ENCODE assay signal across 1 cellular context in the genomic region with DNA sequence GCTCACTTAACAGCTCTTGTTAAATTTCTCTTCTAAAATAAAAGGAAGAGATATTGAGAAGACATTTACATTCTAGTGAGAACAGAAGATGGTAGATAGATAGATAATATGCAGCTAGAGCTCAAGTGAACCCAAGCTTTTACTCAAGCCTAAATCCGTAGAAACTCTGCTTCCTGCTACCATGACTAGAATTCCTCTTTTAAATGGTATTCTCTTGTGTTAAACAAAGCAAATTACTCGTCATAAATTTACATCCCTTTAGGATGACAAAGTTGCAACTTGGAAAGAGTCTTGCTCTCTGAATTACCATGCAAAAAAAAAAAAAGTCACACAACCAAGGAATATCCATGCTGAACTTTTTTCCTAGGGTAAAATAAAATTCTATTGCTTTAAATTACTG.
TF ChIP-seq lines count a peak whose summit lies in the region.

No MANE protein-coding gene starts in this region.

TF ChIP-seq in WTC11, 78 proteins besides CTCF, POLR2A, EP300 and RAD21 (continued from another document):
- no peak for TF ChIP-seq AFF4 (CRISPR knock-in tag; IDR thresholded peaks at IDR 0.05; ENCODE audit: borderline replicate concordance)
- TF ChIP-seq, protein P1, sequence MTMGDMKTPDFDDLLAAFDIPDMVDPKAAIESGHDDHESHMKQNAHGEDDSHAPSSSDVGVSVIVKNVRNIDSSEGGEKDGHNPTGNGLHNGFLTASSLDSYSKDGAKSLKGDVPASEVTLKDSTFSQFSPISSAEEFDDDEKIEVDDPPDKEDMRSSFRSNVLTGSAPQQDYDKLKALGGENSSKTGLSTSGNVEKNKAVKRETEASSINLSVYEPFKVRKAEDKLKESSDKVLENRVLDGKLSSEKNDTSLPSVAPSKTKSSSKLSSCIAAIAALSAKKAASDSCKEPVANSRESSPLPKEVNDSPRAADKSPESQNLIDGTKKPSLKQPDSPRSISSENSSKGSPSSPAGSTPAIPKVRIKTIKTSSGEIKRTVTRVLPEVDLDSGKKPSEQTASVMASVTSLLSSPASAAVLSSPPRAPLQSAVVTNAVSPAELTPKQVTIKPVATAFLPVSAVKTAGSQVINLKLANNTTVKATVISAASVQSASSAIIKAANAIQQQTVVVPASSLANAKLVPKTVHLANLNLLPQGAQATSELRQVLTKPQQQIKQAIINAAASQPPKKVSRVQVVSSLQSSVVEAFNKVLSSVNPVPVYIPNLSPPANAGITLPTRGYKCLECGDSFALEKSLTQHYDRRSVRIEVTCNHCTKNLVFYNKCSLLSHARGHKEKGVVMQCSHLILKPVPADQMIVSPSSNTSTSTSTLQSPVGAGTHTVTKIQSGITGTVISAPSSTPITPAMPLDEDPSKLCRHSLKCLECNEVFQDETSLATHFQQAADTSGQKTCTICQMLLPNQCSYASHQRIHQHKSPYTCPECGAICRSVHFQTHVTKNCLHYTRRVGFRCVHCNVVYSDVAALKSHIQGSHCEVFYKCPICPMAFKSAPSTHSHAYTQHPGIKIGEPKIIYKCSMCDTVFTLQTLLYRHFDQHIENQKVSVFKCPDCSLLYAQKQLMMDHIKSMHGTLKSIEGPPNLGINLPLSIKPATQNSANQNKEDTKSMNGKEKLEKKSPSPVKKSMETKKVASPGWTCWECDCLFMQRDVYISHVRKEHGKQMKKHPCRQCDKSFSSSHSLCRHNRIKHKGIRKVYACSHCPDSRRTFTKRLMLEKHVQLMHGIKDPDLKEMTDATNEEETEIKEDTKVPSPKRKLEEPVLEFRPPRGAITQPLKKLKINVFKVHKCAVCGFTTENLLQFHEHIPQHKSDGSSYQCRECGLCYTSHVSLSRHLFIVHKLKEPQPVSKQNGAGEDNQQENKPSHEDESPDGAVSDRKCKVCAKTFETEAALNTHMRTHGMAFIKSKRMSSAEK (CRISPR knock-in tag; IDR thresholded peaks at IDR 0.05; ENCODE audit: borderline replicate concordance), result no peak
- no peak for TF ChIP-seq FOXK1 (CRISPR knock-in tag; IDR thresholded peaks at IDR 0.05)
- no peak for TF ChIP-seq SMAD3 (CRISPR knock-in tag; IDR thresholded peaks at IDR 0.05; ENCODE audit: borderline replicate concordance)
- TF ChIP-seq, protein P2, sequence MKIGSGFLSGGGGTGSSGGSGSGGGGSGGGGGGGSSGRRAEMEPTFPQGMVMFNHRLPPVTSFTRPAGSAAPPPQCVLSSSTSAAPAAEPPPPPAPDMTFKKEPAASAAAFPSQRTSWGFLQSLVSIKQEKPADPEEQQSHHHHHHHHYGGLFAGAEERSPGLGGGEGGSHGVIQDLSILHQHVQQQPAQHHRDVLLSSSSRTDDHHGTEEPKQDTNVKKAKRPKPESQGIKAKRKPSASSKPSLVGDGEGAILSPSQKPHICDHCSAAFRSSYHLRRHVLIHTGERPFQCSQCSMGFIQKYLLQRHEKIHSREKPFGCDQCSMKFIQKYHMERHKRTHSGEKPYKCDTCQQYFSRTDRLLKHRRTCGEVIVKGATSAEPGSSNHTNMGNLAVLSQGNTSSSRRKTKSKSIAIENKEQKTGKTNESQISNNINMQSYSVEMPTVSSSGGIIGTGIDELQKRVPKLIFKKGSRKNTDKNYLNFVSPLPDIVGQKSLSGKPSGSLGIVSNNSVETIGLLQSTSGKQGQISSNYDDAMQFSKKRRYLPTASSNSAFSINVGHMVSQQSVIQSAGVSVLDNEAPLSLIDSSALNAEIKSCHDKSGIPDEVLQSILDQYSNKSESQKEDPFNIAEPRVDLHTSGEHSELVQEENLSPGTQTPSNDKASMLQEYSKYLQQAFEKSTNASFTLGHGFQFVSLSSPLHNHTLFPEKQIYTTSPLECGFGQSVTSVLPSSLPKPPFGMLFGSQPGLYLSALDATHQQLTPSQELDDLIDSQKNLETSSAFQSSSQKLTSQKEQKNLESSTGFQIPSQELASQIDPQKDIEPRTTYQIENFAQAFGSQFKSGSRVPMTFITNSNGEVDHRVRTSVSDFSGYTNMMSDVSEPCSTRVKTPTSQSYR (CRISPR knock-in tag; IDR thresholded peaks at IDR 0.05), result no peak
- no peak for TF ChIP-seq ATF3 (CRISPR knock-in tag; conservative IDR thresholded peaks at IDR 0.05)
- no peak for TF ChIP-seq EMX1 (CRISPR knock-in tag; IDR thresholded peaks at IDR 0.05)
- no peak for TF ChIP-seq JUN (CRISPR knock-in tag; IDR thresholded peaks at IDR 0.05)
TF ChIP-seq in WTC11: peak in this region for 0.
